ENCODE assay signal across 24 cellular contexts in the genomic region with DNA sequence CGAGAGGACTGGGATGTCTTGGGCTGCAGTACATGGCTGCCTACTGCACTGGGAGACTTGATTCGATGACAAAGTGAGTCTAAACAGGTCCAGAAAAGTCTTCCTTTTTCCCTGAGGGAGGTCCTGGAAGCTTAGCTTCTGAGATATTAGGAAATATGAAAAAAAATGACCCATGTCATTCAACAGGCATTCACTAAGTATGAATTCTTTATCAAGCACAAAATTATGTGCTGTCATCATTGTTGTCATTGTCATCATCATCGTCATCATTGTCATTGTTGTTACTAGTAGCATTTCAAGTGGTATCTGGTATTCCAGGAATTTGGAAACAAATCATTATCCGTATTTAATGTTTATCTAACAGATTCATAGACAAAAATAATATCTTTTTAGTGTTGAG. TPM values are rescaled to one million over a fixed set of nuclear protein-coding genes. Genes with fewer than 3 reads are reported as not detected.
DNase-seq lines count a peak whose midpoint lies in the region; ATAC-seq and TF ChIP-seq lines count a peak whose summit lies in the region.
"Had no signal": no experiment of that assay in that cellular context is flagged by ENCODE, and none has a peak within 500 bp of the region (broad histone marks: within the 10 kb centered on the region; RNA-seq: fewer than 3 reads in every experiment).

No MANE protein-coding gene starts in this region.

- H4K91ac ChIP-seq in IMR-90 (ENCODE audit: insufficient read depth, low read depth, low read length) (no peak overlapping the region), trophoblast cell (ENCODE audit: low read depth, low read length) (no peak overlapping the region)

- H3K14ac ChIP-seq in IMR-90 (replicated peaks; ENCODE audit: low read depth, low read length) = no peak overlapping the region; the same call in 1 of the 2 replicates
- no peak overlapping the region for H3K14ac ChIP-seq in trophoblast cell (ENCODE audit: low read length)

- H3K9ac ChIP-seq in IMR-90 (ENCODE audit: low read depth, low read length) = no peak overlapping the region
- H3K9ac ChIP-seq in trophoblast cell (ENCODE audit: low read length) = no peak overlapping the region
- no peak overlapping the region for H3K9ac ChIP-seq in neural progenitor cell
- H3K9ac ChIP-seq: BLaER1 had no signal

- no peaks in the 10 kb centered on the region for H3K36me3 ChIP-seq in IMR-90 (ENCODE audit: control insufficient read depth, insufficient read depth, low read length)
- H3K36me3 ChIP-seq in trophoblast cell (ENCODE audit: control insufficient read depth in 1 of 2, insufficient read depth in 2 of 2, low read length in 2 of 2) = no peaks in the 10 kb centered on the region
- no peaks in the 10 kb centered on the region for H3K36me3 ChIP-seq in neural progenitor cell
- H3K36me3 ChIP-seq: BE2C, BLaER1 had no signal

- H2AK9ac ChIP-seq in IMR-90 (replicated peaks; ENCODE audit: low read depth, low read length, poor library complexity) = no peak overlapping the region

- no peak overlapping the region for H3K4me3 Mint-ChIP-seq in neural progenitor cell
- H3K4me3 Mint-ChIP-seq in WTC11 = no peak overlapping the region
- H3K4me3 Mint-ChIP-seq: CD14-positive monocyte; CD4-positive, alpha-beta memory T cell; CD4-positive, CD25-positive, alpha-beta regulatory T cell; CD8-positive, alpha-beta memory T cell had no signal

- ATAC-seq in IMR-90 (ENCODE audit: low read depth) = no peak
- no peak for ATAC-seq in WTC11

- H3K4me1 Mint-ChIP-seq in neural progenitor cell (peaks cover 12% of the 10 kb centered on the region), WTC11 (no peaks in the 10 kb centered on the region)
- H3K4me1 Mint-ChIP-seq: CD14-positive monocyte; CD4-positive, CD25-positive, alpha-beta regulatory T cell; CD8-positive, alpha-beta memory T cell had no signal

- H2BK12ac ChIP-seq in trophoblast cell (ENCODE audit: low read length) = no peak overlapping the region

- H3K4me1 ChIP-seq in IMR-90 (ENCODE audit: control insufficient read depth, insufficient read depth, low read length) = no peaks in the 10 kb centered on the region
- no peaks in the 10 kb centered on the region for H3K4me1 ChIP-seq in trophoblast cell (ENCODE audit: control insufficient read depth in 1 of 2, insufficient read depth in 2 of 2, low read length in 2 of 2)
- H3K4me1 ChIP-seq in neural progenitor cell = peaks cover 7% of the 10 kb centered on the region
- H3K4me1 ChIP-seq: BE2C, BLaER1 had no signal

- H3K79me1 ChIP-seq in IMR-90 (ENCODE audit: low read depth in 1 of 2, low read length in 2 of 2) (no peaks in the 10 kb centered on the region), trophoblast cell (ENCODE audit: low read length) (no peaks in the 10 kb centered on the region)

- H4K8ac ChIP-seq in IMR-90 (ENCODE audit: low read depth in 2 of 2, low read length in 2 of 2) (no peak overlapping the region), trophoblast cell (ENCODE audit: low read depth, low read length) (no peak overlapping the region)

- H3K36me3 Mint-ChIP-seq in neural progenitor cell (no peaks in the 10 kb centered on the region), WTC11 (no peaks in the 10 kb centered on the region; the same call in 1 of the 2 replicates)
- H3K36me3 Mint-ChIP-seq: CD14-positive monocyte; CD4-positive, CD25-positive, alpha-beta regulatory T cell had no signal

- intact Hi-C loops in IMR-90 (cut with micrococcal nuclease) = no loop called here

- H4K12ac ChIP-seq in trophoblast cell (ENCODE audit: low read depth, low read length) = no peak overlapping the region

- in situ Hi-C loops in IMR-90 (cut with MboI; ENCODE audit: low sequenced_read_pairs) = no loop called here

- H3K4ac ChIP-seq in IMR-90 (ENCODE audit: low read depth, low read length) (no peak overlapping the region), trophoblast cell (ENCODE audit: low read depth, low read length) (no peak overlapping the region)

- H3K9me3 ChIP-seq in IMR-90 (ENCODE audit: control insufficient read depth, insufficient read depth, low read length) (no peaks in the 10 kb centered on the region), trophoblast cell (ENCODE audit: insufficient read depth, low read depth, low read length) (no peaks in the 10 kb centered on the region), neural progenitor cell (ENCODE audit: low read depth) (no peaks in the 10 kb centered on the region)
- H3K9me3 ChIP-seq: BE2C, BLaER1 had no signal

- H3K4me2 ChIP-seq in IMR-90 (ENCODE audit: low read depth, low read length) = no peak overlapping the region
- H3K4me2 ChIP-seq in trophoblast cell (ENCODE audit: low read length) = no peak overlapping the region
- H3K4me2 ChIP-seq in neural progenitor cell = no peak overlapping the region
- H3K4me2 ChIP-seq: BLaER1 had no signal

- H3K27me3 ChIP-seq in IMR-90 (ENCODE audit: control insufficient read depth, insufficient read depth, low read length) = peaks cover 3% of the 10 kb centered on the region; the same call in 1 of the 2 replicates
- no peaks in the 10 kb centered on the region for H3K27me3 ChIP-seq in trophoblast cell (ENCODE audit: insufficient read depth, low read length)
- no peaks in the 10 kb centered on the region for H3K27me3 ChIP-seq in neural progenitor cell
- H3K27me3 ChIP-seq: BLaER1 had no signal

- H3K9me3 Mint-ChIP-seq in neural progenitor cell (peaks cover 9% of the 10 kb centered on the region), WTC11 (peaks cover 15% of the 10 kb centered on the region)

- no peak for TF ChIP-seq RAD21 in IMR-90 (IDR thresholded peaks at IDR 0.05; ENCODE audit: low read length)

- DNase-seq in EL (peak; percentile 65), IMR-90 (no peak), fibroblast of villous mesenchyme (ENCODE audit: low read depth) (peak; percentile 10), trophoblast cell (peak; percentile 13 to 86), Kasumi-1 (lab: John Stamatoyannopoulos, UW) (no peak), RKO (ENCODE audit: low spot score) (no peak), neural progenitor cell (ENCODE audit: low spot score) (no peak), WTC11 (ENCODE audit: low spot score) (no peak)
- DNase-seq: 8988T; ACHN; BE2C; C1 segment of cervical spinal cord; CD4-positive, alpha-beta memory T cell; CD4-positive, CD25-positive, alpha-beta regulatory T cell; CD8-positive, alpha-beta memory T cell; COR-L47; DMS 273 treated with DMSO at 0.1 percent for 48 hours; DMS153; DMS53; DMS79; DND-41; GF-D8 had no signal

- H3K27ac Mint-ChIP-seq in neural progenitor cell (no peak overlapping the region), WTC11 (no peak overlapping the region)
- H3K27ac Mint-ChIP-seq: CD14-positive monocyte; CD4-positive, alpha-beta memory T cell; CD4-positive, CD25-positive, alpha-beta regulatory T cell; CD8-positive, alpha-beta memory T cell had no signal

- dilution Hi-C loops in IMR-90 (cut with HindIII; ENCODE audit: low sequenced_read_pairs, unreplicated experiment) = no loop called here

- no TSS peak for BruUV-seq in IMR-90 (replicated peaks; lab: Mats Ljungman, UMichigan)

- H2AFZ ChIP-seq in IMR-90 (replicated peaks; ENCODE audit: low read length, poor library complexity) (no peak overlapping the region), trophoblast cell (ENCODE audit: insufficient read depth, low read length, poor library complexity) (no peak overlapping the region), neural progenitor cell (replicated peaks) (no peak overlapping the region)

- no peak for TF ChIP-seq POLR2A in IMR-90 (IDR thresholded peaks at IDR 0.05; ENCODE audit: low read depth, low read length)

- no CpG with 5 or more reads among the region's 4 CpGs for WGBS in IMR-90 (ENCODE audit: extremely low coverage in 2 of 2, insufficient read length in 1 of 2), 2 experiments
- no CpG with 5 or more reads among the region's 4 CpGs for WGBS in trophoblast cell (ENCODE audit: extremely low coverage, insufficient coverage, insufficient read length)

- H3K27ac ChIP-seq in IMR-90 (ENCODE audit: insufficient read depth, low read length) (no peak overlapping the region), trophoblast cell (ENCODE audit: low read depth, low read length) (no peak overlapping the region), neural progenitor cell (no peak overlapping the region)
- H3K27ac ChIP-seq: BLaER1 had no signal

- no peaks in the 10 kb centered on the region for H4K20me1 ChIP-seq in IMR-90 (ENCODE audit: insufficient read depth, low read length)
- H4K20me1 ChIP-seq in neural progenitor cell (ENCODE audit: low read depth) = no peaks in the 10 kb centered on the region
- H4K20me1 ChIP-seq: BLaER1 had no signal

- H2AK5ac ChIP-seq in IMR-90 (ENCODE audit: low read depth, low read length) (no peak overlapping the region), trophoblast cell (ENCODE audit: low read length) (no peak overlapping the region)

- H3K23ac ChIP-seq in IMR-90 (ENCODE audit: low read depth, low read length) (no peak overlapping the region), trophoblast cell (ENCODE audit: low read length) (no peak overlapping the region)

- H3K4me3 ChIP-seq in IMR-90 (ENCODE audit: insufficient read depth, low read depth, low read length) = no peak overlapping the region
- H3K4me3 ChIP-seq in fibroblast of villous mesenchyme (ENCODE audit: low read depth, low read length) = no peak overlapping the region
- H3K4me3 ChIP-seq in trophoblast cell (ENCODE audit: low read depth, low read length) = no peak overlapping the region
- no peak overlapping the region for H3K4me3 ChIP-seq in neural progenitor cell
- H3K4me3 ChIP-seq: BLaER1 had no signal

- no peak overlapping the region for H3K56ac ChIP-seq in IMR-90 (ENCODE audit: extremely low read depth, insufficient read depth, low read length)

- no peaks in the 10 kb centered on the region for H3K9me1 ChIP-seq in IMR-90 (ENCODE audit: insufficient read depth, low read length)

- H2BK120ac ChIP-seq in IMR-90 (ENCODE audit: low read depth, low read length) (no peak overlapping the region; the same call in 1 of the 2 replicates), trophoblast cell (ENCODE audit: insufficient read depth, low read length, poor library complexity) (no peak overlapping the region)

- POLR2A ChIA-PET in IMR-90 (lab: Charles Lee; ENCODE audit: unreplicated experiment) = no interaction called here
- POLR2A ChIA-PET in WTC11 (lab: Charles Lee) = no interaction called here

- no peak overlapping the region for H2BK5ac ChIP-seq in IMR-90 (ENCODE audit: low read depth, low read length, poor library complexity, severe bottlenecking)
- no peak overlapping the region for H2BK5ac ChIP-seq in trophoblast cell (ENCODE audit: low read depth, low read length, poor library complexity)

- TF ChIP-seq CTCF in IMR-90 (conservative IDR thresholded peaks at IDR 0.05; ENCODE audit: low read depth, low read length) (no peak), fibroblast of villous mesenchyme (IDR thresholded peaks at IDR 0.05; ENCODE audit: insufficient read depth, low read depth, low read length) (no peak), neural progenitor cell (IDR thresholded peaks at IDR 0.05) (no peak), WTC11 (IDR thresholded peaks at IDR 0.05) (no peak)

- H3K18ac ChIP-seq in IMR-90 (ENCODE audit: low read depth, low read length) (no peak overlapping the region), trophoblast cell (ENCODE audit: low read length) (no peak overlapping the region)

- H4K5ac ChIP-seq in IMR-90 (ENCODE audit: low read depth, low read length) = no peak overlapping the region

- no peak overlapping the region for H2BK15ac ChIP-seq in IMR-90 (ENCODE audit: low read depth, low read length)

- H3F3A ChIP-seq in neural progenitor cell (ENCODE audit: low read depth) = no peaks in the 10 kb centered on the region

- no peaks in the 10 kb centered on the region for H3K79me2 ChIP-seq in trophoblast cell (ENCODE audit: control insufficient read depth, insufficient read depth, low read length, poor library complexity)
- H3K79me2 ChIP-seq in neural progenitor cell (ENCODE audit: low read depth) = no peaks in the 10 kb centered on the region

- CTCF ChIA-PET in IMR-90 (lab: Yijun Ruan, JAX) = no interaction called here
- CTCF ChIA-PET in WTC11 (lab: Charles Lee) = no interaction called here

- H3K27me3 Mint-ChIP-seq in neural progenitor cell (ENCODE audit: insufficient read depth, low read depth) = peaks cover under 1% of the 10 kb centered on the region
- H3K27me3 Mint-ChIP-seq in WTC11 (ENCODE audit: low read depth) = peaks cover 9% of the 10 kb centered on the region

- 0 out of 2 replicates have a peak overlapping the region, but pooled peaks have one; percentile 45 for H2BK20ac ChIP-seq in IMR-90 (ENCODE audit: low read depth, low read length)

RNA-seq across cellular contexts. Expression of a gene that starts 49.7 kb away (rescaled TPM):
- total RNA-seq in IMR-90 (2012; rRNA removed) (5.9 and 10.3 TPM in 2 replicates), fibroblast of villous mesenchyme (15.1 and 16.4 TPM in 2 replicates), neural progenitor cell (ENCODE audit: low replicate concordance) (49.2 and 51.5 TPM in 2 replicates), WTC11 (2021) (6.5 to 9.4 TPM (median 8.5 TPM) in 3 replicates)
- polyA plus RNA-seq in IMR-90 (2012; rRNA removed) = 3.2 and 5.2 TPM in 2 replicates
- polyA plus RNA-seq in IMR-90 (2012; cell fraction: cytosol; rRNA removed) = 0.97 and 1.2 TPM in 2 replicates
- 2.9 and 22.5 TPM in 2 replicates for polyA plus RNA-seq in IMR-90 (2012; cell fraction: nucleus; rRNA removed; ENCODE audit: low replicate concordance)
- 4.0 and 4.5 TPM in 2 replicates for polyA plus RNA-seq in trophoblast cell (2013)
- polyA plus RNA-seq: CD14-positive monocyte had no signal

Comparison
In these comparisons a context has a peak if more than half of its experiments do, and no peak if none do; other contexts are left out.
1. DNase-seq: peak in EL (single experiment), fibroblast of villous mesenchyme (single experiment) and trophoblast cell (2 of 2); none in IMR-90 (single experiment), Kasumi-1 (0 of 2), RKO (single experiment), neural progenitor cell (single experiment) and WTC11 (single experiment).